9 cellular contexts compared by ENCODE assay signal in genomic region chr1:2279210-2279639, GRCh38. TPM values are rescaled to one million over a fixed set of nuclear protein-coding genes. Genes with fewer than 3 reads are reported as not detected.
DNase-seq lines count a peak whose midpoint lies in the region; ATAC-seq and TF ChIP-seq lines count a peak whose summit lies in the region.
"Had no signal": no experiment of that assay in that cellular context is flagged by ENCODE, and none has a peak within 500 bp of the region (broad histone marks: within the 10 kb centered on the region; RNA-seq: fewer than 3 reads in every experiment).

No MANE protein-coding gene starts in this region.

- peak overlapping the region; percentile 45 to 57 (median 56) for H3K4me3 Mint-ChIP-seq in nephron

- peak overlapping the region; percentile 70 for H3K27ac ChIP-seq in AG04450 (ENCODE audit: low read depth, low read length)
- H3K27ac ChIP-seq in RWPE2 (ENCODE audit: poor library complexity, severe bottlenecking), result peak overlapping the region; percentile 8

- H3K4me1 Mint-ChIP-seq in nephron, result peaks cover 44% of the 10 kb centered on the region

- CTCF ChIA-PET in AG04450 (lab: Charles Lee), result no interaction called here

- H3K4me1 ChIP-seq in RWPE2 (ENCODE audit: insufficient read depth, poor library complexity, severe bottlenecking), result no peaks in the 10 kb centered on the region

- peak overlapping the region; percentile 20; the same call in 1 of the 2 replicates for H3K4me3 ChIP-seq in AG04450 (ENCODE audit: low read depth, low read length)
- no peak overlapping the region for H3K4me3 ChIP-seq in RWPE2 (ENCODE audit: severe bottlenecking)
- no peak overlapping the region for H3K4me3 ChIP-seq in foreskin fibroblast (ENCODE audit: low read depth in 1 of 2, low read length in 2 of 2)

- H3K27ac Mint-ChIP-seq in nephron, result peak overlapping the region; percentile 99 to 100 (median 99)

- no peaks in the 10 kb centered on the region for H3K27me3 ChIP-seq in AG04450 (ENCODE audit: control insufficient read depth, insufficient read depth, low read length)
- no peaks in the 10 kb centered on the region for H3K27me3 ChIP-seq in RWPE2 (ENCODE audit: insufficient read depth, poor library complexity, severe bottlenecking)

- no peaks in the 10 kb centered on the region for H3K27me3 Mint-ChIP-seq in nephron (ENCODE audit: low read depth)

- peaks cover 4% of the 10 kb centered on the region for H3K9me3 Mint-ChIP-seq in nephron

- H3K36me3 ChIP-seq in RWPE2 (ENCODE audit: low read depth), result peaks cover 12% of the 10 kb centered on the region; the same call in 1 of the 2 replicates

- TF ChIP-seq CTCF in AG04450 (IDR thresholded peaks at IDR 0.05; ENCODE audit: low read depth, low read length) (no peak), RWPE2 (IDR thresholded peaks at IDR 0.05; ENCODE audit: poor library complexity, severe bottlenecking) (no peak), foreskin fibroblast (IDR thresholded peaks at IDR 0.05; ENCODE audit: low read depth, low read length) (no peak), nephron (IDR thresholded peaks at IDR 0.05; ENCODE audit: unreplicated experiment in 3 of 3) (no peak)

- ATAC-seq in RWPE2 (ENCODE audit: low read depth) (no peak; the same call in 2 of the 3 replicates), GM21723 (IDR thresholded peaks at IDR 0.05; ENCODE audit: unreplicated experiment) (no peak)

- H3K9me3 ChIP-seq in AG04450 (ENCODE audit: control insufficient read depth, insufficient read depth, low read length) (peaks cover 4% of the 10 kb centered on the region; the same call in 1 of the 2 replicates), RWPE2 (ENCODE audit: severe bottlenecking) (no peaks in the 10 kb centered on the region)

- DNase-seq in AG04450 (ENCODE audit: low read depth, low spot score) (peak; percentile 72), RWPE2 (ENCODE audit: low spot score) (no peak), foreskin fibroblast (peak; percentile 62 to 79), NCI-H748 treated with DMSO at 0.1 percent for 48 hours (lab: John Stamatoyannopoulos, UW) (no peak), NCI-H1092 treated with DMSO at 0.1 percent for 48 hours (lab: John Stamatoyannopoulos, UW) (no peak)
- DNase-seq in activated CD4-positive, alpha-beta T cell treated with anti-CD3 and anti-CD28 coated beads, Interleukin-2, amount 50 U/mL, for 1 hour, result no peak
- DNase-seq: activated CD4-positive, alpha-beta T cell treated with anti-CD3 and anti-CD28 coated beads, Interleukin-2, amount 50 U/mL, for 48 hours had no signal

- POLR2A ChIA-PET in AG04450 (lab: Yijun Ruan, JAX), result interaction anchor here (0.6 kb wide), 1 partner anchor 80 kb away, joined by 3 read pairs; no protein-coding TSS in a partner anchor

- peaks cover 25% of the 10 kb centered on the region for H3K36me3 Mint-ChIP-seq in nephron (ENCODE audit: low read depth)

RNA-seq across cellular contexts. Expression of gene SKI, which starts 51.1 kb away (rescaled TPM):
- 6.7 and 9.0 TPM in 2 replicates for polyA plus RNA-seq in AG04450 (2011; rRNA removed)
- 6.7 and 9.0 TPM in 2 replicates for polyA minus RNA-seq in AG04450 (2011; rRNA and poly(A)+ RNA removed)

Comparison
In these comparisons a context has a peak if more than half of its experiments do, and no peak if none do; other contexts are left out.
1. DNase-seq: peak in AG04450 (single experiment) and foreskin fibroblast (2 of 2); none in RWPE2 (single experiment), activated CD4-positive, alpha-beta T cell treated with anti-CD3 and anti-CD28 coated beads, Interleukin-2, amount 50 U/mL, for 1 hour (single experiment), NCI-H748 treated with DMSO at 0.1 percent for 48 hours (single experiment) and NCI-H1092 treated with DMSO at 0.1 percent for 48 hours (single experiment).